ENCODE assay signal across 8 cellular contexts in the genomic region with DNA sequence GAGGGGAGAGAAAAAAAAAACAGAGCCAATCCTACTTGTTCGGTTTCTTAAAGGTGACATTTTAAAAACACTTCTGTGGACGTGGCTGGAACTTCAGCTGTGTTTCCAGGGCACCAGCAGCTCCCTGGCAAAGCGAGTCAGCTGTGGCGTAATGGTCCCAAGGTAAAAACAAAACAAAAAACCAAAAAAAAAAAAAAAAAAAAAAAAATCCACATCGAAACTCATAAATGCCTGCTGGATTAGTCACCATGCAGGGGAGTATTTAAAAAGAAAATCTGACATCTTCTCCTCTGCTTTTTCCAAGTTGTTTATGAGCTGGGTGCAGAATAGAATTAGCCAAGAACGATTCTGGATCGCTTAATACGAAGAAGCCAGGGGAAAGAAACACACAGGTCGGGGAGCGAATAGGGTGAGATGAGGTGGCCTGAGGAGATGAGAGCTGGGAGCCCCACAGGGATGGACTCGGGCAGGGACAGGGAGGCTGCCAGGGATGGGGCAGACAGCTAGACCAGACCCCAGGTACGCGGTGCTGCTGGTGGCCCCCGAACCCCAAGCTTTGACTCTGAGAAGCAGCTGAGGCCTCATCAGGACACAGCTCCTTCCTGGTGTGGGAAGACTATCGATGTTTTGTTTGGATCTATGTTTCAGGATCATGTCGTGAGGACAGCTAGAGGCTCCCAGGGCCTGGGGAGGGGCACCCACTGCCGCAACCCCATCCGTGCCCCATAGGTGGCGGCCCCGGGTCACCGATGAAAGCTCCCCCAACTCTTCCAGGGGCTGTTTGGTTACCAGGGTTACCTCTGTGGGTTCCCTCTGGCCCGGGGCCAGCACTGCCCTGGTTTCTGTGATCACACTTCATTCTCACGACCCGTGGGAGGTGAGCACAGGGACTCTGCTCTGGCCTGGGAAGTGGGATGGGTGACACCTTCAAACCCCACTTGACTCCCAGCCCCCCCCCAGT. TPM values are rescaled to one million over a fixed set of nuclear protein-coding genes. Genes with fewer than 3 reads are reported as not detected.
A peak's percentile ranks its signal among the peaks of the same experiment; 100 is the strongest.
DNase-seq lines count a peak whose midpoint lies in the region; ATAC-seq and TF ChIP-seq lines count a peak whose summit lies in the region.

No MANE protein-coding gene starts in this region.

- H3K27me3 ChIP-seq in WERI-Rb-1 (ENCODE audit: insufficient read depth, low read depth, severe bottlenecking) (no peaks in the 10 kb centered on the region), lower lobe of right lung (ENCODE audit: low read depth) (no peaks in the 10 kb centered on the region)

- DNase-seq in DMS 273 treated with DMSO at 0.1 percent for 48 hours (lab: John Stamatoyannopoulos, UW) (peak; percentile 36), WERI-Rb-1 (peak; percentile 69), cardiac fibroblast (ENCODE audit: low read depth in 2 of 2) (peak; percentile 92 to 93), lower lobe of right lung (peak; percentile 61), G401 (ENCODE audit: low spot score) (no peak)
- peak; percentile 72 for DNase-seq in Jurkat, Clone E6-1 (ENCODE audit: low read depth, low spot score)
- peak; percentile 42 to 73 (median 70) for DNase-seq in stimulated activated naive CD4-positive, alpha-beta T cell (lab: John Stamatoyannopoulos, UW)

- H3K27ac ChIP-seq in WERI-Rb-1 (peak overlapping the region; percentile 58), lower lobe of right lung (peak overlapping the region; percentile 62)

- no peak overlapping the region for H3K4me3 ChIP-seq in Jurkat, Clone E6-1 (ENCODE audit: low read length)
- H3K4me3 ChIP-seq in WERI-Rb-1 (ENCODE audit: low read depth, low read length) (no peak overlapping the region), cardiac fibroblast (replicated peaks in 1 of 2; ENCODE audit: low read depth in 2 of 2, low read length in 2 of 2) (no peak overlapping the region), lower lobe of right lung (peak overlapping the region; percentile 1)

- ATAC-seq in lower lobe of right lung (no peak), esophagus mucosa (no peak)

- H3K4me1 ChIP-seq in lower lobe of right lung: peaks cover 25% of the 10 kb centered on the region

- H3K9me3 ChIP-seq in WERI-Rb-1 (ENCODE audit: severe bottlenecking) (no peaks in the 10 kb centered on the region), lower lobe of right lung (no peaks in the 10 kb centered on the region)

- peaks cover 48% of the 10 kb centered on the region for H3K36me3 ChIP-seq in WERI-Rb-1
- peaks cover 38% of the 10 kb centered on the region for H3K36me3 ChIP-seq in lower lobe of right lung

- in situ Hi-C loops in G401 (cut with HindIII; ENCODE audit: low sequenced_read_pairs): no loop called here

- intact Hi-C loops in lower lobe of right lung (cut with DNase I): no loop called here

- peak; percentile 69 for TF ChIP-seq CTCF in WERI-Rb-1 (IDR thresholded peaks at IDR 0.05; ENCODE audit: low read depth, low read length)
- peak; percentile 48 for TF ChIP-seq CTCF in cardiac fibroblast (IDR thresholded peaks at IDR 0.05; ENCODE audit: low read depth, low read length)
- TF ChIP-seq CTCF in lower lobe of right lung (IDR thresholded peaks at IDR 0.05): peak; percentile 21

RNA-seq across cellular contexts. Expression of a gene that starts 3.1 kb away (rescaled TPM):
- polyA plus RNA-seq in Jurkat, Clone E6-1 (2012; ENCODE audit: insufficient read depth, insufficient read length): 33.5 TPM
- total RNA-seq in lower lobe of right lung (5.8 TPM), esophagus mucosa (not detected)
- total RNA-seq in G401 (2014; rRNA removed; shearing (Covaris generic)): 27.0 and 27.3 TPM in 2 replicates

RNA-seq across cellular contexts. Expression of a gene that starts 8.9 kb away (rescaled TPM):
- 32.2 TPM for polyA plus RNA-seq in Jurkat, Clone E6-1 (2012; ENCODE audit: insufficient read depth, insufficient read length)
- total RNA-seq in lower lobe of right lung (17.6 TPM), esophagus mucosa (7.9 TPM)
- total RNA-seq in G401 (2014; rRNA removed; shearing (Covaris generic)): 35.1 and 37.8 TPM in 2 replicates

RNA-seq across cellular contexts. Expression of a gene that starts 14.4 kb away (rescaled TPM):
- polyA plus RNA-seq in Jurkat, Clone E6-1 (2012; ENCODE audit: insufficient read depth, insufficient read length): 23.7 TPM
- total RNA-seq in lower lobe of right lung: 2.1 TPM
- not detected in 2 replicates for total RNA-seq in G401 (2014; rRNA removed; shearing (Covaris generic))
- total RNA-seq in esophagus mucosa: 0.72 TPM

RNA-seq across cellular contexts. Expression of a gene that starts 14.4 kb away (rescaled TPM):
- polyA plus RNA-seq in Jurkat, Clone E6-1 (2012; ENCODE audit: insufficient read depth, insufficient read length): 60.1 TPM
- total RNA-seq in lower lobe of right lung (45.2 TPM), esophagus mucosa (43.8 TPM)
- 100 and 168 TPM in 2 replicates for total RNA-seq in G401 (2014; rRNA removed; shearing (Covaris generic))

RNA-seq across cellular contexts. Expression of a gene that starts 25.3 kb away (rescaled TPM):
- 30.5 TPM for polyA plus RNA-seq in Jurkat, Clone E6-1 (2012; ENCODE audit: insufficient read depth, insufficient read length)
- total RNA-seq in lower lobe of right lung (38.6 TPM), esophagus mucosa (15.4 TPM)
- 14.2 and 16.2 TPM in 2 replicates for total RNA-seq in G401 (2014; rRNA removed; shearing (Covaris generic))
